In genomic region chr6:163839296-163839695, GRCh38 we compare ENCODE assay signal across 18 cellular contexts.
A peak's percentile ranks its signal among the peaks of the same experiment; 100 is the strongest.
DNase-seq lines count a peak whose midpoint lies in the region; ATAC-seq, FAIRE-seq and TF ChIP-seq lines count a peak whose summit lies in the region.
"Had no signal": no experiment of that assay in that cellular context is flagged by ENCODE, and none has a peak within 500 bp of the region (broad histone marks: within the 10 kb centered on the region; RNA-seq: fewer than 3 reads in every experiment).

No MANE protein-coding gene starts in this region.

- H3K9me3 ChIP-seq in IMR-90 (ENCODE audit: control insufficient read depth, insufficient read depth, low read length) (no peaks in the 10 kb centered on the region), K562 (replicated peaks; ENCODE audit: control insufficient read depth, insufficient read depth, low read depth, low read length) (peaks cover 4% of the 10 kb centered on the region; the same call in 1 of the 2 replicates), neuronal stem cell (replicated peaks in 1 of 2; ENCODE audit: control insufficient read depth in 2 of 2, insufficient read depth in 1 of 2, low read depth in 1 of 2, low read length in 2 of 2) (peaks cover 11% of the 10 kb centered on the region in 2 donors)
- H3K9me3 ChIP-seq: BE2C had no signal

- H3K79me1 ChIP-seq in IMR-90 (ENCODE audit: low read depth in 1 of 2, low read length in 2 of 2) = no peaks in the 10 kb centered on the region
- H3K79me1 ChIP-seq in neuronal stem cell (ENCODE audit: low read depth, low read length) = no peaks in the 10 kb centered on the region

- H4K91ac ChIP-seq in IMR-90 (ENCODE audit: insufficient read depth, low read depth, low read length) (no peak overlapping the region), neuronal stem cell (ENCODE audit: low read depth, low read length, poor library complexity) (no peak overlapping the region)

- POLR2A ChIA-PET in IMR-90 (lab: Charles Lee; ENCODE audit: unreplicated experiment) = no interaction called here
- POLR2A ChIA-PET in K562 (lab: Yijun Ruan, JAX) = no interaction called here

- no peak for FAIRE-seq in K562 (lab: Jason Lieb, UNC)
- FAIRE-seq: H54 had no signal

- H3K4me3 ChIP-seq in IMR-90 (ENCODE audit: insufficient read depth, low read depth, low read length) (no peak overlapping the region), K562 (no peak overlapping the region), neuronal stem cell (ENCODE audit: low read length in 2 of 2) (no peak overlapping the region)
- H3K4me3 ChIP-seq: GM23248 had no signal

- no peaks in the 10 kb centered on the region for H3K9me1 ChIP-seq in IMR-90 (ENCODE audit: insufficient read depth, low read length)
- H3K9me1 ChIP-seq in K562 (ENCODE audit: control insufficient read depth, insufficient read depth, low read length) = no peaks in the 10 kb centered on the region

- no peak for ATAC-seq in IMR-90 (ENCODE audit: low read depth)
- ATAC-seq in K562 = no peak
- ATAC-seq in GM19351 (IDR thresholded peaks at IDR 0.05; ENCODE audit: unreplicated experiment) = no peak
- ATAC-seq: HCT116 had no signal

- no peak overlapping the region for H2BK5ac ChIP-seq in IMR-90 (ENCODE audit: low read depth, low read length, poor library complexity, severe bottlenecking)
- H2BK5ac ChIP-seq in neuronal stem cell (ENCODE audit: low read length) = no peak overlapping the region

- H3K36me3 ChIP-seq in IMR-90 (ENCODE audit: control insufficient read depth, insufficient read depth, low read length) (no peaks in the 10 kb centered on the region), K562 (ENCODE audit: control insufficient read depth, insufficient read depth, low read length) (no peaks in the 10 kb centered on the region), neuronal stem cell (replicated peaks in 1 of 2; ENCODE audit: control insufficient read depth in 2 of 2, insufficient read depth in 2 of 2, low read length in 2 of 2) (no peaks in the 10 kb centered on the region)
- H3K36me3 ChIP-seq: BE2C had no signal

- H3K23ac ChIP-seq in IMR-90 (ENCODE audit: low read depth, low read length) = no peak overlapping the region
- H3K23ac ChIP-seq in neuronal stem cell (ENCODE audit: low read depth, low read length, poor library complexity) = no peak overlapping the region

- H4K20me1 ChIP-seq in IMR-90 (ENCODE audit: insufficient read depth, low read length) = no peaks in the 10 kb centered on the region
- no peaks in the 10 kb centered on the region for H4K20me1 ChIP-seq in K562 (replicated peaks; ENCODE audit: control insufficient read depth, insufficient read depth, low read length)

- H3K4ac ChIP-seq in IMR-90 (ENCODE audit: low read depth, low read length) (no peak overlapping the region), neuronal stem cell (ENCODE audit: low read length) (no peak overlapping the region)

- no peak overlapping the region for H3K56ac ChIP-seq in IMR-90 (ENCODE audit: extremely low read depth, insufficient read depth, low read length)

- no CpG with 5 or more reads among the region's 5 CpGs for WGBS in IMR-90 (ENCODE audit: extremely low coverage in 2 of 2, insufficient read length in 1 of 2), 2 experiments
- 10% methylated on average over 5 of the region's 5 CpGs for WGBS in K562 (ENCODE audit: insufficient coverage, low coverage, missing lambda C conversion rate)
- no CpG with 5 or more reads among the region's 5 CpGs for WGBS in neuronal stem cell (ENCODE audit: extremely low coverage in 2 of 2, insufficient read length in 2 of 2, insufficient replicate concordance in 1 of 2), 2 donors

- H3K9ac ChIP-seq in IMR-90 (ENCODE audit: low read depth, low read length) (no peak overlapping the region), K562 (ENCODE audit: insufficient read depth in 1 of 2, low read depth in 2 of 2, low read length in 2 of 2) (no peak overlapping the region), neuronal stem cell (ENCODE audit: low read depth, low read length, poor library complexity) (no peak overlapping the region)
- H3K9ac ChIP-seq: GM23248, KMS-11 had no signal

- H2BK15ac ChIP-seq in IMR-90 (ENCODE audit: low read depth, low read length) (no peak overlapping the region), neuronal stem cell (ENCODE audit: low read length) (no peak overlapping the region)

- H2AFZ ChIP-seq in IMR-90 (replicated peaks; ENCODE audit: low read length, poor library complexity) (peak overlapping the region; percentile 27), K562 (ENCODE audit: low read depth, low read length) (no peak overlapping the region), neuronal stem cell (ENCODE audit: low read length) (no peak overlapping the region)
- H2AFZ ChIP-seq: GM23248 had no signal

- H3K18ac ChIP-seq in IMR-90 (ENCODE audit: low read depth, low read length) (no peak overlapping the region), neuronal stem cell (ENCODE audit: low read length) (peak overlapping the region; percentile 8)

- dilution Hi-C loops in IMR-90 (cut with HindIII; ENCODE audit: low sequenced_read_pairs, unreplicated experiment) = no loop called here

- intact Hi-C loops in IMR-90 (cut with micrococcal nuclease) (no loop called here), K562 (cut with micrococcal nuclease) (no loop called here)

- H2AK9ac ChIP-seq in IMR-90 (replicated peaks; ENCODE audit: low read depth, low read length, poor library complexity) = no peak overlapping the region

- no peak overlapping the region for H3K14ac ChIP-seq in IMR-90 (replicated peaks; ENCODE audit: low read depth, low read length)
- H3K14ac ChIP-seq in neuronal stem cell (ENCODE audit: low read length) = no peak overlapping the region

- no peak for TF ChIP-seq EP300 in K562 (IDR thresholded peaks at IDR 0.05; ENCODE audit: low read length)

- H4K8ac ChIP-seq in IMR-90 (ENCODE audit: low read depth in 2 of 2, low read length in 2 of 2) = no peak overlapping the region
- no peak overlapping the region for H4K8ac ChIP-seq in neuronal stem cell (ENCODE audit: low read depth, low read length)

- H2BK120ac ChIP-seq in IMR-90 (ENCODE audit: low read depth, low read length) (no peak overlapping the region), neuronal stem cell (ENCODE audit: low read depth, low read length) (no peak overlapping the region)

- H3K79me2 ChIP-seq in K562 (ENCODE audit: control insufficient read depth, insufficient read depth, low read length) = no peaks in the 10 kb centered on the region

- DNase-seq in IMR-90 = no peak
- DNase-seq in K562 (ENCODE audit: extremely low read depth in 1 of 4, low spot score in 3 of 4) = no peak
- no peak for DNase-seq in neuronal stem cell (ENCODE audit: low spot score)
- no peak for DNase-seq in G401 (ENCODE audit: low spot score)
- no peak for DNase-seq in AG08395 (ENCODE audit: low spot score)
- no peak for DNase-seq in activated naive CD4-positive, alpha-beta T cell treated with Interleukin-2 at 50 U/mL for 16 hours
- DNase-seq: BE2C; CD4-positive, alpha-beta memory T cell; DMS153; DMS79 treated with DMSO at 0.1 percent for 48 hours; EL; GF-D8; GM23248 had no signal

- H3K27ac ChIP-seq in IMR-90 (ENCODE audit: insufficient read depth, low read length) (no peak overlapping the region), K562 (ENCODE audit: extremely low read depth, low read depth, low read length) (no peak overlapping the region), neuronal stem cell (replicated peaks; ENCODE audit: low read length) (no peak overlapping the region)
- H3K27ac ChIP-seq: C4-2B, GM23248, KMS-11 had no signal

- no peak overlapping the region for H2AK5ac ChIP-seq in IMR-90 (ENCODE audit: low read depth, low read length)
- no peak overlapping the region for H2AK5ac ChIP-seq in neuronal stem cell (ENCODE audit: low read depth, low read length)

- H3K4me1 ChIP-seq in IMR-90 (ENCODE audit: control insufficient read depth, insufficient read depth, low read length) (peaks cover 4% of the 10 kb centered on the region; the same call in 1 of the 2 replicates), K562 (replicated peaks in 1 of 2; ENCODE audit: control insufficient read depth in 2 of 2, insufficient read depth in 2 of 2, low read length in 2 of 2) (peaks cover 4 to 6% of the 10 kb centered on the region in 2 experiments; a peak in 2 of 5 replicates), neuronal stem cell (ENCODE audit: control insufficient read depth in 2 of 2, insufficient read depth in 1 of 2, low read depth in 1 of 2, low read length in 2 of 2) (peaks cover 9 to 25% of the 10 kb centered on the region in 2 donors)

- H2BK12ac ChIP-seq in neuronal stem cell (ENCODE audit: low read length) = no peak overlapping the region

- no peak overlapping the region for H2BK20ac ChIP-seq in IMR-90 (ENCODE audit: low read depth, low read length)

- H4K5ac ChIP-seq in IMR-90 (ENCODE audit: low read depth, low read length) = no peak overlapping the region

- TF ChIP-seq POLR2A in IMR-90 (IDR thresholded peaks at IDR 0.05; ENCODE audit: low read depth, low read length) = no peak
- TF ChIP-seq POLR2A in K562 (conservative IDR thresholded peaks at IDR 0.05) = no peak

- in situ Hi-C loops in IMR-90 (cut with MboI; ENCODE audit: low sequenced_read_pairs) (no loop called here), K562 (cut with MboI) (no loop called here), G401 (cut with HindIII; ENCODE audit: low sequenced_read_pairs) (no loop called here)

- BruUV-seq in IMR-90 (replicated peaks; lab: Mats Ljungman, UMichigan) (no TSS peak), K562 (replicated peaks; lab: Mats Ljungman, UMichigan) (no TSS peak)

- no peak for TF ChIP-seq CTCF in IMR-90 (conservative IDR thresholded peaks at IDR 0.05; ENCODE audit: low read depth, low read length)
- TF ChIP-seq CTCF in K562 (IDR thresholded peaks at IDR 0.05 in 2 of 3, conservative IDR thresholded peaks at IDR 0.05 in 1 of 3; ENCODE audit: insufficient read depth in 2 of 3, low read depth in 1 of 3, low read length in 3 of 3) = no peak

- H3K4me2 ChIP-seq in IMR-90 (ENCODE audit: low read depth, low read length) (no peak overlapping the region), K562 (ENCODE audit: insufficient read depth, low read length) (no peak overlapping the region; the same call in 1 of the 2 replicates), neuronal stem cell (ENCODE audit: insufficient read depth, low read length, poor library complexity, severe bottlenecking) (no peak overlapping the region)
- H3K4me2 ChIP-seq: KMS-11 had no signal

- TF ChIP-seq RAD21 in IMR-90 (IDR thresholded peaks at IDR 0.05; ENCODE audit: low read length) = no peak
- no peak for TF ChIP-seq RAD21 in K562 (CRISPR knock-in tag; conservative IDR thresholded peaks at IDR 0.05 in 1 of 2, IDR thresholded peaks at IDR 0.05 in 1 of 2)

- CTCF ChIA-PET in IMR-90 (lab: Yijun Ruan, JAX) (no interaction called here), K562 (lab: Yijun Ruan, JAX; ENCODE audit: low intra/inter-chr PET ratio) (no interaction called here)

- H3K27me3 ChIP-seq in IMR-90 (ENCODE audit: control insufficient read depth, insufficient read depth, low read length) = no peaks in the 10 kb centered on the region
- H3K27me3 ChIP-seq in K562 (ENCODE audit: control insufficient read depth in 2 of 2, insufficient read depth in 2 of 2, low read length in 2 of 2) = peaks cover 24 to 27% of the 10 kb centered on the region in 2 experiments
- no peaks in the 10 kb centered on the region for H3K27me3 ChIP-seq in neuronal stem cell (ENCODE audit: control insufficient read depth in 3 of 3, insufficient read depth in 3 of 3, low read depth in 1 of 3, low read length in 3 of 3)
- H3K27me3 ChIP-seq: BE2C had no signal

TF ChIP-seq in IMR-90, 13 proteins besides CTCF, POLR2A, EP300 and RAD21 (continues in another document):
- TF ChIP-seq NFE2L2 (IDR thresholded peaks at IDR 0.05; ENCODE audit: low read depth, low read length) = no peak
